ENCODE assay signal across 8 cellular contexts in the genomic region with DNA sequence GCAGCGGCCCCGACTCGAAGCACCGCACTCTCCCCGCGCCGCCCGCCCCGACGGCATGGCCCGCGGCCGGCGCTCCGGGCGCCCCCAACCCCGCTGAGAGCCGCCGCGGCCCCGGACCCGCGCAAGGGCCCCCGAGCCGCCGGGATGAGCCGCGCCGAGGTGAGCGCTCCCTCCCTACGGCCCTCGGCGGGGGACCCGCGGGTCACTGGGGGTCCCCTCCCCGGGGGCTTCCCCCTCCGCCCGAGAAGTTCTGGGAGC. TPM values are rescaled to one million over a fixed set of nuclear protein-coding genes. Genes with fewer than 3 reads are reported as not detected.
DNase-seq lines count a peak whose midpoint lies in the region; ATAC-seq, FAIRE-seq and TF ChIP-seq lines count a peak whose summit lies in the region.

No MANE protein-coding gene starts in this region.

- intact Hi-C loops in CD8-positive, alpha-beta T cell (cut with DNase I, micrococcal nuclease) = loop anchor here (1.0 to 10.0 kb wide), 8 partner anchors 54 to 846 kb away; a partner anchor contains a TSS
- intact Hi-C loops in aorta (cut with DNase I) = loop anchor here (5.0 to 10.0 kb wide), 2 partner anchors 121 to 329 kb away; no protein-coding TSS in a partner anchor

- H3K4me1 ChIP-seq in CD8-positive, alpha-beta T cell (ENCODE audit: insufficient read depth, low read length) = peaks cover 15% of the 10 kb centered on the region
- H3K4me1 ChIP-seq in lung (ENCODE audit: control insufficient read depth in 2 of 2, insufficient read depth in 2 of 2, low read length in 2 of 2) = peaks cover 0 to 5% of the 10 kb centered on the region in 2 donors
- H3K4me1 ChIP-seq in aorta (ENCODE audit: control insufficient read depth in 1 of 2, insufficient read depth in 2 of 2, low read length in 2 of 2) = no peaks in the 10 kb centered on the region

- no peaks in the 10 kb centered on the region for H3K36me3 Mint-ChIP-seq in CD8-positive, alpha-beta T cell

- no peak for FAIRE-seq in D721Med (lab: Jason Lieb, UNC)

- ATAC-seq in CD8-positive, alpha-beta T cell = no peak
- ATAC-seq in HG02623 (IDR thresholded peaks at IDR 0.05; ENCODE audit: unreplicated experiment) (peak; percentile 1), lung (ENCODE audit: insufficient read depth, low FRiP score) (no peak), aorta (ENCODE audit: low FRiP score) (no peak)

- no peak for TF ChIP-seq CTCF in CD8-positive, alpha-beta T cell (IDR thresholded peaks at IDR 0.05)
- TF ChIP-seq CTCF in lung (IDR thresholded peaks at IDR 0.05; ENCODE audit: control extremely low read depth, extremely low read depth) (no peak), D721Med (IDR thresholded peaks at IDR 0.05; ENCODE audit: insufficient read depth, missing control alignments) (no peak)

- peak overlapping the region; percentile 81 for H3K27ac Mint-ChIP-seq in CD8-positive, alpha-beta T cell

- H3K9me3 Mint-ChIP-seq in CD8-positive, alpha-beta T cell = no peaks in the 10 kb centered on the region

- H3K4me3 Mint-ChIP-seq in CD8-positive, alpha-beta T cell = peak overlapping the region; percentile 92

- H3K9me3 ChIP-seq in CD8-positive, alpha-beta T cell (ENCODE audit: low read length) = no peaks in the 10 kb centered on the region
- no peaks in the 10 kb centered on the region for H3K9me3 ChIP-seq in lung (ENCODE audit: control insufficient read depth in 2 of 2, insufficient read depth in 1 of 2, low read length in 1 of 2)
- no peaks in the 10 kb centered on the region for H3K9me3 ChIP-seq in aorta (ENCODE audit: control insufficient read depth, low read length)

- 0 to 1% (median 0%) methylated on average over 13 to 38 of the region's 38 CpGs for WGBS in adipose tissue, 3 donors
- 1% methylated on average over 22 to 38 of the region's 38 CpGs for WGBS in lung, 2 donors
- WGBS in aorta, 2 donors = 0 to 1% methylated on average over 32 to 38 of the region's 38 CpGs

- peak in 1 of 7 experiments; percentile 60 for DNase-seq in CD8-positive, alpha-beta T cell
- DNase-seq in lung (ENCODE audit: low spot score) (no peak), aorta (no peak), D721Med (ENCODE audit: insufficient read length, low spot score) (no peak), NCI-H524 (lab: John Stamatoyannopoulos, UW) (no peak), KG1 (lab: John Stamatoyannopoulos, UW) (no peak)

- no peaks in the 10 kb centered on the region for H3K36me3 ChIP-seq in CD8-positive, alpha-beta T cell (ENCODE audit: insufficient read depth, low read length)
- H3K36me3 ChIP-seq in lung (ENCODE audit: control insufficient read depth in 2 of 2, insufficient read depth in 2 of 2, low read length in 2 of 2) (no peaks in the 10 kb centered on the region), aorta (ENCODE audit: control insufficient read depth in 1 of 2, insufficient read depth in 2 of 2, low read length in 1 of 2) (no peaks in the 10 kb centered on the region)

- POLR2A ChIA-PET in CD8-positive, alpha-beta T cell (lab: Charles Lee) = interaction anchor here (0.8 to 1.9 kb wide), 3 partner anchors 208 to 461 kb away, joined by 5 to 7 read pairs (median 7); a partner anchor contains a TSS

- no peaks in the 10 kb centered on the region for H3K27me3 ChIP-seq in CD8-positive, alpha-beta T cell (ENCODE audit: insufficient read depth, low read length)
- H3K27me3 ChIP-seq in lung (ENCODE audit: control insufficient read depth, insufficient read depth) = no peaks in the 10 kb centered on the region
- no peaks in the 10 kb centered on the region for H3K27me3 ChIP-seq in aorta (ENCODE audit: control insufficient read depth in 1 of 2, insufficient read depth in 2 of 2, low read length in 1 of 2)

- CTCF ChIA-PET in CD8-positive, alpha-beta T cell (lab: Charles Lee) = interaction anchor here (0.9 to 7.7 kb wide), 4 partner anchors 15 to 209 kb away, joined by 3 to 169 read pairs (median 5); no protein-coding TSS in a partner anchor

- no peak overlapping the region for H3K27ac ChIP-seq in CD8-positive, alpha-beta T cell (ENCODE audit: low read depth, low read length)
- H3K27ac ChIP-seq in adipose tissue (ENCODE audit: low read depth, low read length) = peak overlapping the region; percentile 94
- peak overlapping the region; percentile 96 to 99 for H3K27ac ChIP-seq in lung (ENCODE audit: low read depth in 1 of 2, low read length in 1 of 2)
- peak overlapping the region; percentile 95 to 99 for H3K27ac ChIP-seq in aorta (ENCODE audit: low read depth in 1 of 2, low read length in 2 of 2)

- peaks cover 14% of the 10 kb centered on the region for H3K27me3 Mint-ChIP-seq in CD8-positive, alpha-beta T cell (ENCODE audit: low read depth)

- peaks cover 21% of the 10 kb centered on the region for H3K4me1 Mint-ChIP-seq in CD8-positive, alpha-beta T cell (ENCODE audit: low read depth)

- peak overlapping the region; percentile 84 for H3K4me3 ChIP-seq in CD8-positive, alpha-beta T cell (ENCODE audit: low read depth, low read length)
- H3K4me3 ChIP-seq in lung (peak overlapping the region; percentile 66), aorta (ENCODE audit: low read length in 2 of 2) (peak overlapping the region; percentile 94 to 98)

RNA-seq across cellular contexts. Expression of a gene that starts 0.8 kb away (rescaled TPM):
- total RNA-seq in CD8-positive, alpha-beta T cell = 1 to 10 TPM; 1.6 to 2.0 TPM
- polyA plus RNA-seq in adipose tissue = 10 to 100 TPM in 2 of 3 donors, 1 to 10 TPM in 1; 2.5 to 23.8 (median 11.9) TPM
- 10 to 100 TPM; 25.9 to 26.6 TPM for total RNA-seq in lung
- 1 to 10 TPM; 5.8 to 6.4 TPM for polyA plus RNA-seq in lung
- total RNA-seq in aorta = 100 to 1,000 TPM; 131 to 386 TPM
- 10 to 100 TPM; 18.8 to 74.1 TPM for polyA plus RNA-seq in aorta

RNA-seq across cellular contexts. Expression of a gene that starts 56.4 kb away (rescaled TPM):
- total RNA-seq in CD8-positive, alpha-beta T cell = 10 to 100 TPM; 59.6 to 59.9 TPM
- polyA plus RNA-seq in adipose tissue = 10 to 100 TPM in 2 of 3 donors, 1 to 10 TPM in 1; 8.2 to 11.4 (median 10.4) TPM
- 10 to 100 TPM; 16.1 to 17.3 TPM for total RNA-seq in lung
- 10 to 100 TPM; 11.2 to 21.5 TPM for polyA plus RNA-seq in lung
- total RNA-seq in aorta = 10 to 100 TPM; 18.7 to 25.4 TPM
- 10 to 100 TPM; 19.9 to 21.3 TPM for polyA plus RNA-seq in aorta

Comparison
In these comparisons a context has a peak if more than half of its experiments do, and no peak if none do; other contexts are left out.
1. RNA of a gene that starts 0.8 kb away (total RNA-seq): 131 to 386 TPM in aorta and 25.9 to 26.6 TPM in lung; 1.6 to 2.0 TPM in CD8-positive, alpha-beta T cell; every median in the first group is over 4 times any median in the second.
2. Peak in every context shown above with its lines, with median percentiles within 50 percentile points of each other: H3K4me3 ChIP-seq.